ENCODE assay signal across 8 cellular contexts in genomic region chr20:59752704-59753460, GRCh38.
DNase-seq lines count a peak whose midpoint lies in the region; ATAC-seq and TF ChIP-seq lines count a peak whose summit lies in the region.
"Had no signal": no experiment of that assay in that cellular context is flagged by ENCODE, and none has a peak within 500 bp of the region (broad histone marks: within the 10 kb centered on the region; RNA-seq: fewer than 3 reads in every experiment).

No MANE protein-coding gene starts in this region.

- no peak overlapping the region for H3K4me3 ChIP-seq in psoas muscle

- 17 to 19% (median 17%) methylated on average over 20 of the region's 20 CpGs for WGBS in psoas muscle, 3 donors

- no peak for TF ChIP-seq CTCF in psoas muscle (IDR thresholded peaks at IDR 0.05)

- peak; percentile 42 for ATAC-seq in GM18907 (IDR thresholded peaks at IDR 0.05; ENCODE audit: unreplicated experiment)
- ATAC-seq in HG02610 (IDR thresholded peaks at IDR 0.05; ENCODE audit: unreplicated experiment): peak; percentile 28
- no peak for ATAC-seq in psoas muscle
- ATAC-seq in GM21423 (IDR thresholded peaks at IDR 0.05; ENCODE audit: unreplicated experiment): no peak

- H3K9me3 ChIP-seq in psoas muscle: no peaks in the 10 kb centered on the region

- intact Hi-C loops in psoas muscle (cut with DNase I): loop anchor here in 1 of 2 donors (5.0 kb wide), 1 partner anchor 156 kb away; no protein-coding TSS in a partner anchor

- peaks cover 11% of the 10 kb centered on the region for H3K4me1 ChIP-seq in psoas muscle

- H3K36me3 ChIP-seq in psoas muscle (ENCODE audit: insufficient read depth in 1 of 2, low read depth in 1 of 2): no peaks in the 10 kb centered on the region

- H3K27me3 ChIP-seq in psoas muscle (ENCODE audit: insufficient read depth in 3 of 3, low read length in 2 of 3): peaks cover 0 to 74% (median 2%) of the 10 kb centered on the region in 3 donors

- H3K27ac ChIP-seq in psoas muscle: no peak overlapping the region
- H3K27ac ChIP-seq: epithelial cell of prostate had no signal

- peak; percentile 18 for DNase-seq in NAMALWA (ENCODE audit: low spot score)
- peak; percentile 26 for DNase-seq in retina
- DNase-seq in psoas muscle: no peak
- DNase-seq in NCI-H2171 (lab: John Stamatoyannopoulos, UW): no peak

Comparison
In these comparisons a context has a peak if more than half of its experiments do, and no peak if none do; other contexts are left out.
1. ATAC-seq: peak in GM18907 (single experiment) and HG02610 (single experiment); none in psoas muscle (0 of 4) and GM21423 (single experiment).
2. DNase-seq: peak in NAMALWA (single experiment) and retina (single experiment); none in psoas muscle (0 of 2) and NCI-H2171 (single experiment).